In the genomic region with DNA sequence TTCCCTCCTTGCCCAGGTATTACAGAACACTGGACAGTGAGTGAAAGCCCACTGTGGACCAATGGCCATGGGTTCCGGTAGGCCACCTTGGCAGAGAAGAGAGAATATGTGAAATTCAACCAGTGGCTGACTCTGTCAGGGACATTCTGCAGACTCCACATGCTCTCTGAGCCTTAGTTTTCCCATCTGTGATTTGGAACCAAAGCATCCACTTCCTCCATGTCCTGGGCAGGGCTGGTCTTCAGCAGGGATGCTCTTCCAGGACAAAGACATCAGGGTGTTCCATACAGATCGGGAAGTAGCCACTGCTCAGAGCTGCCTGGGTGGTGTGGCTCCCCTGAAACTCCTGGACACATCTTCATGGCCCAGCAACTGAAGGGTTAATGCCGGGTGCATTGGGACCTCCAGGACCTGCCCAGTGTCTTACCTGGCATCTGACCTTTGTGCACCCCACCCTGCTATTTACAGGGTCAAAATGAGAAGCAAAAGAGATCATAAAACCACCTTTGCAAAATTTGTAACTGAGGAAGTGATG, we compare ENCODE assay signal across 13 cellular contexts. TPM values are rescaled to one million over a fixed set of nuclear protein-coding genes. Genes with fewer than 3 reads are reported as not detected.
"Had no signal": no experiment of that assay in that cellular context is flagged by ENCODE, and none has a peak within 500 bp of the region (broad histone marks: within the 10 kb centered on the region; RNA-seq: fewer than 3 reads in every experiment).

No MANE protein-coding gene starts in this region.

- H3K4me1 ChIP-seq: uterus had no signal

- H3K9me3 ChIP-seq: uterus had no signal

- H3K36me3 ChIP-seq: uterus had no signal

- H3K27ac ChIP-seq: skin epidermis, uterus had no signal

- H3K27me3 ChIP-seq: uterus had no signal

- H3K4me3 ChIP-seq: skin epidermis, uterus had no signal

RNA-seq across cellular contexts. Expression of a gene that starts 28.3 kb away (rescaled TPM):
- total RNA-seq: activated CD4-positive, alpha-beta memory T cell treated with anti-CD3 and anti-CD28 coated beads for 36 hours; activated CD4-positive, alpha-beta T cell treated with anti-CD3 and anti-CD28 coated beads, Interleukin-2, amount 10 ng/mL, durations not matched to agents 24 days and 14 days; activated CD8-positive, alpha-beta memory T cell treated with anti-CD3 and anti-CD28 coated beads for 36 hours; activated T-cell treated with anti-CD3 and anti-CD28 coated beads, Interleukin-2, amount 50 U/mL, for 4 hours; activated T-helper 17 cell treated with anti-CD3 and anti-CD28 coated beads, Interleukin-2, amount 50 U/mL, for 72 hours; endothelial cell of umbilical vein; liver; natural killer cell; posterior vena cava; renal cortical epithelial cell; sciatic nerve; uterus had no signal
- polyA plus RNA-seq: liver had no signal
